1 cellular context compared by ENCODE assay signal in the genomic region with DNA sequence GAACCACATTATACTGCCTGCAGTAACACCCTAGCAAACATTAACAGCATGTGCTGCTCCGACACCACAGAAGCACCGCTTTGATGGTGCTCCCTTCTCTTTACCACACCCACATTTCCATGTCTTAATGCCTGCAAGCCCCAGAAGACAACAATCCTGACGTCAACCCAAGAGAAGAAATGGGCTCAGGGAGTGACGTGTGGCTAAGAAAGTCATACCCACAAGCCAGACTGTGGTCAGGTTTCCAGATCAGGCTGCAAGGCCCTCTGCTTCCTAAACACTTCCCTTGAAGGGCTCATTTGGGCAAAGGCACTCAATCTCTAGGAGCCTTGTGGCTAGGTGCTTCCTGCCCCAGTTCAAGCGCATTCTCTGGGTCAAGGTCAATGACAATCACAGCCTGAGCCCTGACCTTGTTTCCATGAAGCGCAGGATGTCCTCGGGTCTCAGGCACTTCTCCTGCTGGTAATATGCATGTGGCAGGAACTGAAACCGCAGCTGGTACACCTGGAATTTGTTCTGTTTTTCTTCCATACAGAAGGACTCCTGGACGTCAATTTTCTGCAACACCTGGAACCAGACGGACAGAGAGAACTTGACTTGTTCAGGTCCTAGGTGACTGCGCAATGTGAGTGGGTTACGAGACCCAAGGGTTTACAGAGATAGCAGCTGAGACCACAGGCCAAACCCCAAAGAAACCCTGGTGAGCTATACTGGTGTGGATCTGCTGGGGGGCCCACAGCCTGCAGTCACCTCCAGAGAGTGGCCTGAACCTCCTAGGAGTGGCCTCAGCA.
TF ChIP-seq lines count a peak whose summit lies in the region.

No MANE protein-coding gene starts in this region.

TF ChIP-seq in GM12878, 131 proteins besides CTCF, POLR2A, EP300 and RAD21 (continued from another document):
- TF ChIP-seq, protein P1, sequence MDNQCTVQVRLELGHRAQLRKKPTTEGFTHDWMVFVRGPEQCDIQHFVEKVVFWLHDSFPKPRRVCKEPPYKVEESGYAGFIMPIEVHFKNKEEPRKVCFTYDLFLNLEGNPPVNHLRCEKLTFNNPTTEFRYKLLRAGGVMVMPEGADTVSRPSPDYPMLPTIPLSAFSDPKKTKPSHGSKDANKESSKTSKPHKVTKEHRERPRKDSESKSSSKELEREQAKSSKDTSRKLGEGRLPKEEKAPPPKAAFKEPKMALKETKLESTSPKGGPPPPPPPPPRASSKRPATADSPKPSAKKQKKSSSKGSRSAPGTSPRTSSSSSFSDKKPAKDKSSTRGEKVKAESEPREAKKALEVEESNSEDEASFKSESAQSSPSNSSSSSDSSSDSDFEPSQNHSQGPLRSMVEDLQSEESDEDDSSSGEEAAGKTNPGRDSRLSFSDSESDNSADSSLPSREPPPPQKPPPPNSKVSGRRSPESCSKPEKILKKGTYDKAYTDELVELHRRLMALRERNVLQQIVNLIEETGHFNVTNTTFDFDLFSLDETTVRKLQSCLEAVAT (IDR thresholded peaks at IDR 0.05) = no peak; the same call in 1 of the 2 replicates
- TF ChIP-seq SPI1 (IDR thresholded peaks at IDR 0.05; ENCODE audit: borderline replicate concordance, insufficient read depth, low read depth, low read length) (peak; percentile 25; the same call in 1 of the 2 replicates), SMAD1 (IDR thresholded peaks at IDR 0.05; ENCODE audit: low read depth, partially characterized antibody) (no peak), CREB1 (IDR thresholded peaks at IDR 0.05; ENCODE audit: low read depth) (peak; percentile 51; the same call in 1 of the 2 replicates), SP1 (IDR thresholded peaks at IDR 0.05; ENCODE audit: low read depth, low read length) (no peak), MTA2 (IDR thresholded peaks at IDR 0.05; ENCODE audit: low read depth) (peak; percentile 72; the same call in 1 of the 2 replicates), NFXL1 (IDR thresholded peaks at IDR 0.05; ENCODE audit: borderline replicate concordance) (0 out of 2 replicates have a peak, but pooled peaks have one; percentile 52), RUNX3 (IDR thresholded peaks at IDR 0.05; ENCODE audit: low read length) (peak; percentile 63), ATF7 (IDR thresholded peaks at IDR 0.05; ENCODE audit: low read depth) (peak; percentile 87), EZH2 (IDR thresholded peaks at IDR 0.05; ENCODE audit: borderline replicate concordance, control insufficient read depth, low read depth, low read length) (no peak), HDGF (IDR thresholded peaks at IDR 0.05) (peak; percentile 59; the same call in 1 of the 2 replicates)
- TF ChIP-seq, protein P2, sequence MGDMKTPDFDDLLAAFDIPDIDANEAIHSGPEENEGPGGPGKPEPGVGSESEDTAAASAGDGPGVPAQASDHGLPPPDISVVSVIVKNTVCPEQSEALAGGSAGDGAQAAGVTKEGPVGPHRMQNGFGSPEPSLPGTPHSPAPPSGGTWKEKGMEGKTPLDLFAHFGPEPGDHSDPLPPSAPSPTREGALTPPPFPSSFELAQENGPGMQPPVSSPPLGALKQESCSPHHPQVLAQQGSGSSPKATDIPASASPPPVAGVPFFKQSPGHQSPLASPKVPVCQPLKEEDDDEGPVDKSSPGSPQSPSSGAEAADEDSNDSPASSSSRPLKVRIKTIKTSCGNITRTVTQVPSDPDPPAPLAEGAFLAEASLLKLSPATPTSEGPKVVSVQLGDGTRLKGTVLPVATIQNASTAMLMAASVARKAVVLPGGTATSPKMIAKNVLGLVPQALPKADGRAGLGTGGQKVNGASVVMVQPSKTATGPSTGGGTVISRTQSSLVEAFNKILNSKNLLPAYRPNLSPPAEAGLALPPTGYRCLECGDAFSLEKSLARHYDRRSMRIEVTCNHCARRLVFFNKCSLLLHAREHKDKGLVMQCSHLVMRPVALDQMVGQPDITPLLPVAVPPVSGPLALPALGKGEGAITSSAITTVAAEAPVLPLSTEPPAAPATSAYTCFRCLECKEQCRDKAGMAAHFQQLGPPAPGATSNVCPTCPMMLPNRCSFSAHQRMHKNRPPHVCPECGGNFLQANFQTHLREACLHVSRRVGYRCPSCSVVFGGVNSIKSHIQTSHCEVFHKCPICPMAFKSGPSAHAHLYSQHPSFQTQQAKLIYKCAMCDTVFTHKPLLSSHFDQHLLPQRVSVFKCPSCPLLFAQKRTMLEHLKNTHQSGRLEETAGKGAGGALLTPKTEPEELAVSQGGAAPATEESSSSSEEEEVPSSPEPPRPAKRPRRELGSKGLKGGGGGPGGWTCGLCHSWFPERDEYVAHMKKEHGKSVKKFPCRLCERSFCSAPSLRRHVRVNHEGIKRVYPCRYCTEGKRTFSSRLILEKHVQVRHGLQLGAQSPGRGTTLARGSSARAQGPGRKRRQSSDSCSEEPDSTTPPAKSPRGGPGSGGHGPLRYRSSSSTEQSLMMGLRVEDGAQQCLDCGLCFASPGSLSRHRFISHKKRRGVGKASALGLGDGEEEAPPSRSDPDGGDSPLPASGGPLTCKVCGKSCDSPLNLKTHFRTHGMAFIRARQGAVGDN (IDR thresholded peaks at IDR 0.05) = peak; percentile 65; the same call in 1 of the 2 replicates
